Comparison of ENCODE assay signal across 7 cellular contexts in genomic region chr1:108691128-108691885, GRCh38. TPM values are rescaled to one million over a fixed set of nuclear protein-coding genes. Genes with fewer than 3 reads are reported as not detected.
DNase-seq lines count a peak whose midpoint lies in the region; ATAC-seq and TF ChIP-seq lines count a peak whose summit lies in the region.

No MANE protein-coding gene starts in this region.

- ATAC-seq in GM19324 (IDR thresholded peaks at IDR 0.05; ENCODE audit: low FRiP score, unreplicated experiment) = peak; percentile 1

- no peak for TF ChIP-seq CTCF in choroid plexus epithelial cell (conservative IDR thresholded peaks at IDR 0.05; ENCODE audit: low read depth, low read length)

- peak overlapping the region; percentile 87 for H3K4me3 ChIP-seq in Jurkat, Clone E6-1 (ENCODE audit: low read length)
- H3K4me3 ChIP-seq in choroid plexus epithelial cell (ENCODE audit: low read depth, low read length) = peak overlapping the region; percentile 85
- H3K4me3 ChIP-seq in mucosa of rectum (ENCODE audit: low read length in 2 of 2) = peak overlapping the region; percentile 97 to 100

- no peak for DNase-seq in Jurkat, Clone E6-1 (ENCODE audit: low read depth, low spot score)
- DNase-seq in choroid plexus epithelial cell (ENCODE audit: low read depth) (no peak), SKM-1 treated with dmso at 0.1 percent for 144 hours (lab: John Stamatoyannopoulos, UW; ENCODE audit: unreplicated experiment) (no peak), NCI-H82 (lab: John Stamatoyannopoulos, UW) (no peak), COLO829 (ENCODE audit: low spot score) (no peak)

- H3K4me1 ChIP-seq in mucosa of rectum (ENCODE audit: control insufficient read depth in 2 of 2, insufficient read depth in 2 of 2, low read length in 2 of 2) = peaks cover 5 to 8% of the 10 kb centered on the region in 2 donors

- H3K27me3 ChIP-seq in mucosa of rectum (ENCODE audit: control insufficient read depth in 2 of 2, insufficient read depth in 2 of 2, low read length in 2 of 2) = no peaks in the 10 kb centered on the region

- peak overlapping the region; percentile 74 to 99 for H3K9ac ChIP-seq in mucosa of rectum (ENCODE audit: low read depth in 1 of 2, low read length in 2 of 2)

- no peaks in the 10 kb centered on the region for H3K9me3 ChIP-seq in mucosa of rectum (ENCODE audit: control insufficient read depth in 2 of 2, low read length in 2 of 2)

- H3K36me3 ChIP-seq in mucosa of rectum (ENCODE audit: control insufficient read depth in 2 of 2, insufficient read depth in 2 of 2, low read length in 2 of 2) = peaks cover 5 to 8% of the 10 kb centered on the region in 2 donors

- peak overlapping the region; percentile 99 to 100 for H3K27ac ChIP-seq in mucosa of rectum (ENCODE audit: low read depth in 2 of 2, low read length in 2 of 2)

RNA-seq across cellular contexts. Expression of gene PRPF38B, which starts 0.8 kb away (rescaled TPM):
- polyA plus RNA-seq in Jurkat, Clone E6-1 (2012; ENCODE audit: insufficient read depth, insufficient read length) = 61.5 TPM

RNA-seq across cellular contexts. Expression of gene FNDC7, which starts 21.4 kb away (rescaled TPM):
- not detected for polyA plus RNA-seq in Jurkat, Clone E6-1 (2012; ENCODE audit: insufficient read depth, insufficient read length)

RNA-seq across cellular contexts. Expression of gene HENMT1, which starts 30.4 kb away (rescaled TPM):
- 89.1 TPM for polyA plus RNA-seq in Jurkat, Clone E6-1 (2012; ENCODE audit: insufficient read depth, insufficient read length)

RNA-seq across cellular contexts. Expression of gene STXBP3, which starts 55.2 kb away (rescaled TPM):
- 25.9 TPM for polyA plus RNA-seq in Jurkat, Clone E6-1 (2012; ENCODE audit: insufficient read depth, insufficient read length)
